Comparison of ENCODE assay signal across 13 cellular contexts in genomic region chr4:53161475-53162423, GRCh38.
"Had no signal": no experiment of that assay in that cellular context is flagged by ENCODE, and none has a peak within 500 bp of the region (broad histone marks: within the 10 kb centered on the region; RNA-seq: fewer than 3 reads in every experiment).

No MANE protein-coding gene starts in this region.

- ATAC-seq: activated CD4-positive, alpha-beta T cell treated with anti-CD3 and anti-CD28 coated beads for 36 hours; activated CD8-positive, alpha-beta T cell treated with anti-CD3 and anti-CD28 coated beads for 36 hours; activated T-cell treated with anti-CD3 and anti-CD28 coated beads, Interleukin-2, amount 50 U/mL, for 4 hours; esophagus mucosa had no signal

- H3K4me3 Mint-ChIP-seq: activated CD4-positive, alpha-beta T cell treated with anti-CD3 and anti-CD28 coated beads for 36 hours; activated CD8-positive, alpha-beta T cell treated with anti-CD3 and anti-CD28 coated beads for 36 hours; activated T-cell treated with anti-CD3 and anti-CD28 coated beads, Interleukin-2, amount 50 U/mL, for 4 hours had no signal

- H3K27me3 ChIP-seq: cardiac muscle cell, stomach had no signal

- H3K4me3 ChIP-seq: cardiac muscle cell, stomach had no signal

- H3K4me1 ChIP-seq: stomach had no signal

- H3K4me1 Mint-ChIP-seq: activated CD4-positive, alpha-beta T cell treated with anti-CD3 and anti-CD28 coated beads for 36 hours had no signal

- H3K36me3 ChIP-seq: cardiac muscle cell, stomach had no signal

- H3K9me3 ChIP-seq: stomach had no signal

- H3K27ac ChIP-seq: cardiac muscle cell, stomach had no signal

- DNase-seq: activated CD4-positive, alpha-beta T cell treated with anti-CD3 and anti-CD28 coated beads for 36 hours; activated CD8-positive, alpha-beta T cell treated with anti-CD3 and anti-CD28 coated beads for 36 hours; activated effector memory CD4-positive, alpha-beta T cell treated with Interleukin-2 at 50 U/mL for 16 hours; activated naive CD4-positive, alpha-beta T cell treated with anti-CD3 and anti-CD28 coated beads, Interleukin-2, amount 50 U/mL, for 16 hours; activated T-cell treated with anti-CD3 and anti-CD28 coated beads, Interleukin-2, amount 50 U/mL, for 4 hours; foreskin melanocyte; head of caudate nucleus; mesendoderm; stimulated activated CD4-positive, alpha-beta T cell treated with anti-CD3 and anti-CD28 coated beads, Interleukin-2, amount 100 ng/mL, for 24 hours; stomach; T-helper 2 cell had no signal

- H3K27me3 Mint-ChIP-seq: activated CD4-positive, alpha-beta T cell treated with anti-CD3 and anti-CD28 coated beads for 36 hours; activated CD8-positive, alpha-beta T cell treated with anti-CD3 and anti-CD28 coated beads for 36 hours had no signal

- H3K27ac Mint-ChIP-seq: activated CD4-positive, alpha-beta T cell treated with anti-CD3 and anti-CD28 coated beads for 36 hours; activated CD8-positive, alpha-beta T cell treated with anti-CD3 and anti-CD28 coated beads for 36 hours had no signal
